Comparison of ENCODE assay signal across 20 cellular contexts in genomic region chr19:6221220-6221877, GRCh38. TPM values are rescaled to one million over a fixed set of nuclear protein-coding genes. Genes with fewer than 3 reads are reported as not detected.
DNase-seq lines count a peak whose midpoint lies in the region; TF ChIP-seq lines count a peak whose summit lies in the region.
"Had no signal": no experiment of that assay in that cellular context is flagged by ENCODE, and none has a peak within 500 bp of the region (broad histone marks: within the 10 kb centered on the region; RNA-seq: fewer than 3 reads in every experiment).

No MANE protein-coding gene starts in this region.

- no peak overlapping the region for H3K4me3 ChIP-seq in BLaER1
- no peak overlapping the region for H3K4me3 ChIP-seq in HEK293 (ENCODE audit: low read depth, low read length)
- H3K4me3 ChIP-seq in osteoblast (ENCODE audit: insufficient read depth, low read length): no peak overlapping the region
- no peak overlapping the region for H3K4me3 ChIP-seq in testis
- H3K4me3 ChIP-seq: MG63, SJCRH30 had no signal

- H2AFZ ChIP-seq in osteoblast (ENCODE audit: low read length): no peak overlapping the region

- H3K27ac ChIP-seq in BLaER1: no peak overlapping the region
- H3K27ac ChIP-seq in HEK293 (ENCODE audit: extremely low read depth, low read depth, low read length): no peak overlapping the region
- H3K27ac ChIP-seq in osteoblast (ENCODE audit: low read depth, low read length): no peak overlapping the region
- H3K27ac ChIP-seq in testis: no peak overlapping the region
- H3K27ac ChIP-seq: SJCRH30 had no signal

- WGBS in testis, 2 donors: 90 to 100% methylated on average over 4 to 14 of the region's 17 CpGs

- H4K20me1 ChIP-seq in BLaER1 (peaks cover 92% of the 10 kb centered on the region), osteoblast (ENCODE audit: insufficient read depth, low read length) (peaks cover 63% of the 10 kb centered on the region)

- TF ChIP-seq POLR2A in testis (IDR thresholded peaks at IDR 0.05): no peak

- peak overlapping the region; percentile 55 for H3K4me2 ChIP-seq in BLaER1
- H3K4me2 ChIP-seq in osteoblast (ENCODE audit: insufficient read depth, low read length): no peak overlapping the region

- peaks cover 20% of the 10 kb centered on the region for H3K79me2 ChIP-seq in osteoblast (ENCODE audit: insufficient read depth, low read length)

- H3K4me1 Mint-ChIP-seq in glutamatergic neuron (ENCODE audit: low read depth, unreplicated experiment): peaks cover 17% of the 10 kb centered on the region

- H3K27ac Mint-ChIP-seq in glutamatergic neuron (ENCODE audit: unreplicated experiment): peak overlapping the region; percentile 12
- H3K27ac Mint-ChIP-seq: CD8-positive, alpha-beta T cell had no signal

- TF ChIP-seq CTCF in HEK293 (tag by site-specific recombination; IDR thresholded peaks at IDR 0.05) (no peak), glutamatergic neuron (IDR thresholded peaks at IDR 0.05; ENCODE audit: partially characterized antibody, unreplicated experiment) (no peak), osteoblast (IDR thresholded peaks at IDR 0.05; ENCODE audit: extremely low read depth, low read depth, low read length) (no peak), testis (IDR thresholded peaks at IDR 0.05) (no peak)

- intact Hi-C loops in testis (cut with DNase I; ENCODE audit: low total_unique reads): loop anchor here (5.0 kb wide), 1 partner anchor 56 kb away; the partner anchor contains the start of gene MLLT1

- H3K36me3 ChIP-seq in BLaER1 (peaks cover 90% of the 10 kb centered on the region), HEK293 (ENCODE audit: control insufficient read depth in 2 of 2, insufficient read depth in 1 of 2, low read length in 2 of 2) (peaks cover 0 to 45% of the 10 kb centered on the region in 2 experiments; a peak in 1 of 3 replicates), osteoblast (ENCODE audit: insufficient read depth, low read length) (peaks cover 33% of the 10 kb centered on the region), testis (ENCODE audit: low read depth, missing control alignments) (no peaks in the 10 kb centered on the region)
- H3K36me3 ChIP-seq: MG63 had no signal

- no peak overlapping the region for H3K9ac ChIP-seq in BLaER1

- H3K27me3 ChIP-seq in BLaER1 (no peaks in the 10 kb centered on the region), osteoblast (ENCODE audit: insufficient read depth, low read length) (no peaks in the 10 kb centered on the region), testis (no peaks in the 10 kb centered on the region)
- H3K27me3 ChIP-seq: MG63, SJCRH30 had no signal

- H3K4me3 Mint-ChIP-seq in glutamatergic neuron (ENCODE audit: unreplicated experiment): no peak overlapping the region
- H3K4me3 Mint-ChIP-seq: CD8-positive, alpha-beta T cell had no signal

- peaks cover 6% of the 10 kb centered on the region for H3K27me3 Mint-ChIP-seq in glutamatergic neuron (ENCODE audit: unreplicated experiment)

- no peaks in the 10 kb centered on the region for H3K9me3 Mint-ChIP-seq in glutamatergic neuron (ENCODE audit: unreplicated experiment)
- H3K9me3 Mint-ChIP-seq: CD8-positive, alpha-beta T cell had no signal

- no peaks in the 10 kb centered on the region for H3K9me3 ChIP-seq in BLaER1
- H3K9me3 ChIP-seq in HEK293 (ENCODE audit: control insufficient read depth, insufficient read depth, low read depth, low read length): no peaks in the 10 kb centered on the region
- H3K9me3 ChIP-seq in osteoblast (ENCODE audit: low read depth, low read length): no peaks in the 10 kb centered on the region
- H3K9me3 ChIP-seq in testis: no peaks in the 10 kb centered on the region
- H3K9me3 ChIP-seq: Caco-2, MG63, SJCRH30 had no signal

- H3K4me1 ChIP-seq in BLaER1 (peaks cover 85% of the 10 kb centered on the region), HEK293 (ENCODE audit: control insufficient read depth, insufficient read depth, low read length) (peaks cover 8% of the 10 kb centered on the region), osteoblast (ENCODE audit: insufficient read depth, low read length) (peaks cover 14% of the 10 kb centered on the region), testis (peaks cover 55% of the 10 kb centered on the region)
- H3K4me1 ChIP-seq: Caco-2, SJCRH30 had no signal

- DNase-seq in glutamatergic neuron (no peak), osteoblast (ENCODE audit: insufficient read length, low spot score, missing footprints) (peak; percentile 84), DMS79 (lab: John Stamatoyannopoulos, UW) (no peak), NCI-H2227 treated with DMSO at 0.1 percent for 48 hours (lab: John Stamatoyannopoulos, UW) (no peak), NCI-H2171 (lab: John Stamatoyannopoulos, UW) (no peak), testis (no peak)
- DNase-seq: Caco-2; CD8-positive, alpha-beta T cell; EL; GDM1; KG1; MG63; NCI-H1105 treated with DMSO at 0.1 percent for 48 hours; NCI-H2029 treated with DMSO at 0.1 percent for 48 hours; NCI-H226; NCI-H510A; NCI-H69; SJCRH30 had no signal

- POLR2A ChIA-PET in HEK293 (lab: Yijun Ruan, JAX): interaction anchor here (0.6 kb wide), 1 partner anchor 451 kb away, joined by 4 read pairs; no protein-coding TSS in a partner anchor

- no peaks in the 10 kb centered on the region for H3K36me3 Mint-ChIP-seq in glutamatergic neuron (ENCODE audit: unreplicated experiment)

- CTCF ChIA-PET in HEK293 (lab: Yijun Ruan, JAX): interaction anchor here (0.7 kb wide), 2 partner anchors 9 to 40 kb away, joined by 3 to 4 read pairs; no protein-coding TSS in a partner anchor

TF ChIP-seq in HEK293, 187 proteins besides CTCF, POLR2A, EP300 and RAD21:
- peak; percentile 87 for TF ChIP-seq SCRT2 (tag by site-specific recombination; IDR thresholded peaks at IDR 0.05)
- no peak for TF ChIP-seq ZNF626 (tag by site-specific recombination; IDR thresholded peaks at IDR 0.05)
- no peak for TF ChIP-seq ZNF266 (tag by site-specific recombination; IDR thresholded peaks at IDR 0.05; ENCODE audit: low read depth)
- TF ChIP-seq, protein P1, sequence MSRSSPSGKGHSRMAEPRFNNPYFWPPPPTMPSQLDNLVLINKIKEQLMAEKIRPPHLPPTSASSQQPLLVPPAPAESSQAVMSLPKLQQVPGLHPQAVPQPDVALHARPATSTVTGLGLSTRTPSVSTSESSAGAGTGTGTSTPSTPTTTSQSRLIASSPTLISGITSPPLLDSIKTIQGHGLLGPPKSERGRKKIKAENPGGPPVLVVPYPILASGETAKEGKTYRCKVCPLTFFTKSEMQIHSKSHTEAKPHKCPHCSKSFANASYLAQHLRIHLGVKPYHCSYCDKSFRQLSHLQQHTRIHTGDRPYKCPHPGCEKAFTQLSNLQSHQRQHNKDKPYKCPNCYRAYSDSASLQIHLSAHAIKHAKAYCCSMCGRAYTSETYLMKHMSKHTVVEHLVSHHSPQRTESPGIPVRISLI (tag by site-specific recombination; IDR thresholded peaks at IDR 0.05): no peak
- TF ChIP-seq ZNF274 (IDR thresholded peaks at IDR 0.05; ENCODE audit: low read length): no peak
- TF ChIP-seq ZNF274 (tag by site-specific recombination; IDR thresholded peaks at IDR 0.05; ENCODE audit: borderline replicate concordance): no peak

RNA-seq across cellular contexts. Expression of gene MLLT1, which starts 58.4 kb away (rescaled TPM):
- total RNA-seq in glutamatergic neuron (ENCODE audit: unreplicated experiment) (52.9 TPM), osteoblast (14.7 and 15.9 TPM in 2 replicates), testis (10 to 100 TPM; 17.3 to 22.4 TPM)
- 32.0 TPM for polyA plus RNA-seq in testis (ENCODE audit: insufficient read depth, low read depth, low replicate concordance)
